ENCODE assay signal across 8 cellular contexts in the genomic region with DNA sequence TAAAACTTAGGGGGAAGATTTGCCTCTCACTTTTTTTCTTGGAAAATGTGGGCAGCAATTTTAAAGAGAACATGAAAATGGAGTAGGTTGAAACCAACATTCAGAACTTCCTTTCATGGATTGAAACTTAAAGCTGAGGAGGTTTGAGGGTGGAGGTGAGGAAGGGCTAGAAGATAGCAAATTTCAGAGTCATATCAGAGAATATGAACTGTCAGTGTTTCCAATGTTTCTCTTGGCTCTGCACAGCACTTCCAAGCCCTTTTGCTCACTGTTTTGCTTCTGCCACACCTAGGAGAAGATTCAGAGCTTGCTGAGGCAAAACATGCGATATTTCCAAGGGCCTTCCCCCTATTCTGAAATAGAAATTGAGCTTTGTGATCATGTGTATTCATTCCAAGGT.
DNase-seq lines count a peak whose midpoint lies in the region; ATAC-seq and TF ChIP-seq lines count a peak whose summit lies in the region.

No MANE protein-coding gene starts in this region.

- H3K4me3 ChIP-seq in choroid plexus epithelial cell (ENCODE audit: low read depth, low read length) (no peak overlapping the region), lung (no peak overlapping the region), tibial artery (peak overlapping the region; percentile 74 to 88)

- no peak for ATAC-seq in lung (ENCODE audit: insufficient read depth, low FRiP score)
- no peak for ATAC-seq in HG02840 (IDR thresholded peaks at IDR 0.05; ENCODE audit: low FRiP score, unreplicated experiment)
- no peak for ATAC-seq in GM21515 (IDR thresholded peaks at IDR 0.05; ENCODE audit: unreplicated experiment)

- intact Hi-C loops in tibial artery (cut with DNase I; ENCODE audit: low total_unique reads) = loop anchor here (5.0 kb wide), 1 partner anchor 50 kb away; no protein-coding TSS in a partner anchor

- H3K4me1 ChIP-seq in lung (ENCODE audit: control insufficient read depth in 2 of 2, insufficient read depth in 2 of 2, low read length in 2 of 2) = peaks cover 0 to 8% of the 10 kb centered on the region in 2 donors
- peaks cover 0 to 53% (median 11%) of the 10 kb centered on the region in 4 donors for H3K4me1 ChIP-seq in tibial artery

- WGBS in lung, 2 donors = 47 to 75% methylated on average over 1 of the region's 1 CpG

- H3K9me3 ChIP-seq in lung (ENCODE audit: control insufficient read depth in 2 of 2, insufficient read depth in 1 of 2, low read length in 1 of 2) (no peaks in the 10 kb centered on the region), tibial artery (no peaks in the 10 kb centered on the region)

- peak; percentile 17 for DNase-seq in NCI-H748 (lab: John Stamatoyannopoulos, UW; ENCODE audit: unreplicated experiment)
- DNase-seq in NCI-H748 treated with DMSO at 0.1 percent for 48 hours (lab: John Stamatoyannopoulos, UW) = no peak
- peak; percentile 42 for DNase-seq in choroid plexus epithelial cell (ENCODE audit: low read depth)
- DNase-seq in lung (ENCODE audit: low spot score) = no peak
- no peak for DNase-seq in tibial artery
- no peak for DNase-seq in stimulated activated CD4-positive, alpha-beta T cell treated with anti-CD3 and anti-CD28 coated beads, Interleukin-4, amount 100 ng/mL, for 24 hours

- no peak for TF ChIP-seq CTCF in choroid plexus epithelial cell (conservative IDR thresholded peaks at IDR 0.05; ENCODE audit: low read depth, low read length)
- TF ChIP-seq CTCF in lung (IDR thresholded peaks at IDR 0.05; ENCODE audit: control extremely low read depth, extremely low read depth) = no peak
- TF ChIP-seq CTCF in tibial artery (IDR thresholded peaks at IDR 0.05) = no peak

- H3K36me3 ChIP-seq in lung (ENCODE audit: control insufficient read depth in 2 of 2, insufficient read depth in 2 of 2, low read length in 2 of 2) (peaks cover 4 to 5% of the 10 kb centered on the region in 2 donors), tibial artery (peaks cover 0 to 10% (median 6%) of the 10 kb centered on the region in 3 donors)

- H3K27ac ChIP-seq in lung (ENCODE audit: low read depth in 1 of 2, low read length in 1 of 2) = peak overlapping the region; percentile 90 to 98
- peak overlapping the region; percentile 96 to 99 for H3K27ac ChIP-seq in tibial artery

- H3K27me3 ChIP-seq in lung (ENCODE audit: control insufficient read depth, insufficient read depth) (no peaks in the 10 kb centered on the region), tibial artery (no peaks in the 10 kb centered on the region)

Comparison
In these comparisons a context has a peak if more than half of its experiments do, and no peak if none do; other contexts are left out.
1. DNase-seq: peak in NCI-H748 (single experiment) and choroid plexus epithelial cell (single experiment); none in NCI-H748 treated with DMSO at 0.1 percent for 48 hours (single experiment), lung (single experiment), tibial artery (0 of 2) and stimulated activated CD4-positive, alpha-beta T cell treated with anti-CD3 and anti-CD28 coated beads, Interleukin-4, amount 100 ng/mL, for 24 hours (single experiment).
2. H3K4me3 ChIP-seq: peak in tibial artery (2 of 2); none in choroid plexus epithelial cell (single experiment) and lung (single experiment).